22 cellular contexts compared by ENCODE assay signal in the genomic region with DNA sequence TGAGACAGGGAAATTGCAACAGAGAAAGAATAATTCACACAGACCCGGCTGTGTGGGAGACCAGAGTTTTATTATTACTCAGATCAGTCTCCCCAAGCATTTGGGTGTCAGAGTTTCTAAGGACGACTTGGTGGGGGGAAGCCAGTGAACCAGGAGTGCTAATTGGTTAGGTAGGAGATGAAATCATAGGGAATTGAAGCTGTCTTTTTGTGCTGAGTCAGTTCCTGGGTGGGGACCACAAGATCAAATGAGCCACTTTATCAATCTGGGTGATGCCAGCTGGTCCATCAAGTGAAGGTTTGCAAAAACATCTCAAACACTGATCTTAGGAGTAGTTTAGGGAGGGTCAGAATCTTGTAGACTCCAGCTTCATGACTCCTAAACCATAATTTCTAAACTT.
DNase-seq lines count a peak whose midpoint lies in the region; ATAC-seq, FAIRE-seq and TF ChIP-seq lines count a peak whose summit lies in the region.
"Had no signal": no experiment of that assay in that cellular context is flagged by ENCODE, and none has a peak within 500 bp of the region (broad histone marks: within the 10 kb centered on the region; RNA-seq: fewer than 3 reads in every experiment).

No MANE protein-coding gene starts in this region.

- no peak overlapping the region for H3K14ac ChIP-seq in H1 (ENCODE audit: insufficient read length)

- 0% methylated on average over 2 of the region's 2 CpGs for WGBS in HepG2 (ENCODE audit: low lambda C conversion rate)
- 75% methylated on average over 1 of the region's 2 CpGs for whole genome bisulfite sequencing in right lobe of liver (ENCODE audit: insufficient coverage, low coverage, low lambda C conversion rate, missing lambda C conversion rate)
- WGBS in H1 (ENCODE audit: extremely low coverage in 1 of 2, insufficient coverage in 1 of 2, insufficient read length in 1 of 2, insufficient replicate concordance in 2 of 2, low coverage in 1 of 2, low lambda C conversion rate in 2 of 2, missing lambda C conversion rate in 1 of 2), 2 experiments = 90% methylated on average over 2 of the region's 2 CpGs; no CpG with 5 or more reads in 1 of the 2 experiments
- WGBS in ovary, 3 donors = 89 to 94% (median 92%) methylated on average over 2 of the region's 2 CpGs

- H2BK12ac ChIP-seq in H1 (ENCODE audit: low read depth, low read length) = no peak overlapping the region

- no peaks in the 10 kb centered on the region; the same call in 1 of the 2 replicates for H3K9me3 ChIP-seq in HepG2 (ENCODE audit: low read length)
- no peaks in the 10 kb centered on the region for H3K9me3 ChIP-seq in right lobe of liver
- H3K9me3 ChIP-seq in H1 (ENCODE audit: insufficient read depth in 2 of 2, low read depth in 1 of 2, low read length in 1 of 2) = peaks cover 73 to 75% of the 10 kb centered on the region in 2 experiments
- H3K9me3 ChIP-seq in iPS-18c (ENCODE audit: control insufficient read depth, insufficient read depth, low read length) = peaks cover 29% of the 10 kb centered on the region
- peaks cover 0 to 5% of the 10 kb centered on the region in 2 donors for H3K9me3 ChIP-seq in ovary
- H3K9me3 ChIP-seq: A549, Caco-2 had no signal

- no peak overlapping the region for H3K23ac ChIP-seq in H1 (ENCODE audit: insufficient read length)

- no peak overlapping the region for H4K8ac ChIP-seq in H1 (ENCODE audit: extremely low read depth, insufficient read depth, low read length)

- H4K20me1 ChIP-seq in HepG2 (ENCODE audit: insufficient read depth, low read length) = no peaks in the 10 kb centered on the region
- no peaks in the 10 kb centered on the region for H4K20me1 ChIP-seq in H1 (replicated peaks in 1 of 2; ENCODE audit: control insufficient read depth in 1 of 2, insufficient read depth in 2 of 2, low read length in 2 of 2)

- no peak overlapping the region for H2BK120ac ChIP-seq in H1 (replicated peaks; ENCODE audit: low read depth, low read length)

- H3K4me1 ChIP-seq in HepG2 (ENCODE audit: insufficient read depth, low read length) = no peaks in the 10 kb centered on the region
- no peaks in the 10 kb centered on the region for H3K4me1 ChIP-seq in right lobe of liver
- no peaks in the 10 kb centered on the region for H3K4me1 ChIP-seq in H1 (replicated peaks in 1 of 4; ENCODE audit: control insufficient read depth in 3 of 4, insufficient read depth in 4 of 4, low read length in 3 of 4)
- H3K4me1 ChIP-seq in ovary (ENCODE audit: insufficient read depth) = no peaks in the 10 kb centered on the region
- H3K4me1 ChIP-seq: A549, Caco-2 had no signal

- TF ChIP-seq RAD21 in HepG2 (CRISPR knock-in tag; IDR thresholded peaks at IDR 0.05) = no peak
- no peak for TF ChIP-seq RAD21 in H1 (IDR thresholded peaks at IDR 0.05 in 1 of 2, conservative IDR thresholded peaks at IDR 0.05 in 1 of 2; ENCODE audit: low read depth in 2 of 2, low read length in 2 of 2)

- H3K18ac ChIP-seq in H1 (ENCODE audit: extremely low read depth, low read length) = no peak overlapping the region

- intact Hi-C loops in HepG2 (cut with micrococcal nuclease; ENCODE audit: unreplicated experiment) = no loop called here
- intact Hi-C loops in right lobe of liver (cut with DNase I) = no loop called here
- intact Hi-C loops in ovary (cut with DNase I) = no loop called here

- TF ChIP-seq EP300 in HepG2 (IDR thresholded peaks at IDR 0.05; ENCODE audit: low read depth in 2 of 2, low read length in 2 of 2) (no peak), HepG2 (CRISPR knock-in tag; IDR thresholded peaks at IDR 0.05; ENCODE audit: borderline replicate concordance) (no peak), H1 (IDR thresholded peaks at IDR 0.05; ENCODE audit: borderline replicate concordance in 1 of 2, low read depth in 2 of 2, low read length in 2 of 2) (no peak), ovary (IDR thresholded peaks at IDR 0.05) (no peak)

- BruUV-seq in HepG2 (replicated peaks; lab: Mats Ljungman, UMichigan) = no TSS peak

- H2BK15ac ChIP-seq in H1 (ENCODE audit: low read length) = no peak overlapping the region

- no peak overlapping the region for H2BK5ac ChIP-seq in H1 (ENCODE audit: low read depth, low read length)

- H4K91ac ChIP-seq in H1 (replicated peaks; ENCODE audit: insufficient read length, low read length) = no peak overlapping the region

- TF ChIP-seq CTCF in HepG2 (CRISPR knock-in tag; IDR thresholded peaks at IDR 0.05) = no peak
- TF ChIP-seq CTCF in right lobe of liver (IDR thresholded peaks at IDR 0.05) = no peak
- no peak for TF ChIP-seq CTCF in H1 (IDR thresholded peaks at IDR 0.05; ENCODE audit: control extremely low read depth in 1 of 3, insufficient read depth in 1 of 3, low read depth in 1 of 3, low read length in 3 of 3)
- no peak for TF ChIP-seq CTCF in ovary (IDR thresholded peaks at IDR 0.05)

- no peak overlapping the region for H2BK20ac ChIP-seq in H1 (ENCODE audit: low read length)

- CTCF ChIA-PET in HepG2 (lab: Yijun Ruan, JAX; ENCODE audit: low intra/inter-chr PET ratio, low total read pairs) = no interaction called here
- CTCF ChIA-PET in H1 (lab: Charles Lee; ENCODE audit: partially characterized antibody) = interaction anchor here (1.2 kb wide), 1 partner anchor 103 kb away, joined by 3 read pairs; no protein-coding TSS in a partner anchor

- in situ Hi-C loops in HepG2 (cut with HindIII; ENCODE audit: extremely low pct_ligation_motif_present, low pct_unique_long_range_greater_than_20kb) (no loop called here), KBM-7 (cut with MboI; ENCODE audit: low pct_unique_long_range_greater_than_20kb, low sequenced_read_pairs) (no loop called here)

- no peak overlapping the region for H4K5ac ChIP-seq in H1 (ENCODE audit: insufficient read length, low read depth, low read length)

- no peak overlapping the region for H2AK5ac ChIP-seq in H1 (ENCODE audit: low read depth, low read length)

- H3K4ac ChIP-seq in H1 (replicated peaks; ENCODE audit: insufficient read length, low read depth, low read length) = no peak overlapping the region

- H3K27me3 ChIP-seq in HepG2 (ENCODE audit: control insufficient read depth in 1 of 2, insufficient read depth in 2 of 2, low read length in 2 of 2) = no peaks in the 10 kb centered on the region
- H3K27me3 ChIP-seq in right lobe of liver = no peaks in the 10 kb centered on the region
- H3K27me3 ChIP-seq in H1 (replicated peaks in 1 of 4; ENCODE audit: control insufficient read depth in 3 of 4, extremely low read depth in 1 of 4, insufficient read depth in 3 of 4, low read length in 3 of 4) = no peaks in the 10 kb centered on the region
- no peaks in the 10 kb centered on the region for H3K27me3 ChIP-seq in ovary

- H3K27ac ChIP-seq in HepG2 (ENCODE audit: extremely low read length, insufficient read depth, low read length) = no peak overlapping the region
- no peak overlapping the region for H3K27ac ChIP-seq in right lobe of liver
- no peak overlapping the region for H3K27ac ChIP-seq in H1 (ENCODE audit: low read depth, low read length)
- H3K27ac ChIP-seq in ovary = no peak overlapping the region
- H3K27ac ChIP-seq: 22Rv1, A549, C4-2B had no signal

- H3K9ac ChIP-seq in HepG2 (ENCODE audit: insufficient read depth, low read depth, low read length) = no peak overlapping the region
- no peak overlapping the region for H3K9ac ChIP-seq in H1 (replicated peaks in 1 of 4; ENCODE audit: extremely low read depth in 1 of 4, low read depth in 3 of 4, low read length in 3 of 4)

- no peak overlapping the region for H3K4me2 ChIP-seq in HepG2 (ENCODE audit: low read depth, low read length)
- no peak overlapping the region for H3K4me2 ChIP-seq in H1 (ENCODE audit: insufficient read depth in 1 of 2, low read depth in 2 of 2, low read length in 2 of 2)
- H3K4me2 ChIP-seq: A549 had no signal

- no peak for FAIRE-seq in HepG2 (lab: Jason Lieb, UNC)
- FAIRE-seq in H1 (lab: Jason Lieb, UNC) = no peak
- FAIRE-seq: A549, D721Med, G401.6, GM12891, GM19239, H54, K562 had no signal

- H3K56ac ChIP-seq in H1 (replicated peaks; ENCODE audit: insufficient read length, low read depth, low read length) = no peak overlapping the region

- no peaks in the 10 kb centered on the region for H3K36me3 ChIP-seq in HepG2 (replicated peaks in 1 of 2; ENCODE audit: control insufficient read depth in 1 of 2, insufficient read depth in 2 of 2, low read length in 2 of 2)
- H3K36me3 ChIP-seq in right lobe of liver = no peaks in the 10 kb centered on the region
- H3K36me3 ChIP-seq in H1 (ENCODE audit: control insufficient read depth in 2 of 4, insufficient read depth in 4 of 4, low read length in 3 of 4) = peaks cover 29 to 66% (median 50%) of the 10 kb centered on the region in 4 experiments
- H3K36me3 ChIP-seq in ovary = no peaks in the 10 kb centered on the region

- DNase-seq in HepG2 (ENCODE audit: low spot score) (no peak), right lobe of liver (no peak), H1 (ENCODE audit: low read depth in 1 of 2, low spot score in 2 of 2) (no peak), KBM-7 (no peak), ovary (no peak), cerebellar cortex (ENCODE audit: low spot score) (no peak)
- DNase-seq: AML-193; Caco-2; CD4-positive, alpha-beta T cell; HFFc6; IMR-90 had no signal

- TF ChIP-seq POLR2A in HepG2 (IDR thresholded peaks at IDR 0.05; ENCODE audit: insufficient read depth in 1 of 2, low read depth in 2 of 2, low read length in 2 of 2) (no peak), right lobe of liver (IDR thresholded peaks at IDR 0.05) (no peak), H1 (IDR thresholded peaks at IDR 0.05; ENCODE audit: control extremely low read depth in 1 of 2, low read depth in 2 of 2, low read length in 2 of 2) (peak; percentile 28 to 46; a peak in 1 of 3 replicates), ovary (IDR thresholded peaks at IDR 0.05) (no peak)

- no peaks in the 10 kb centered on the region for H3K79me2 ChIP-seq in HepG2 (ENCODE audit: insufficient read depth, low read length)
- peaks cover 0 to 21% of the 10 kb centered on the region in 2 experiments; a peak in 2 of 4 replicates for H3K79me2 ChIP-seq in H1 (ENCODE audit: control insufficient read depth in 1 of 2, insufficient read depth in 2 of 2, low read length in 2 of 2)

- POLR2A ChIA-PET in HepG2 (lab: Yijun Ruan, JAX) = no interaction called here
- POLR2A ChIA-PET in H1 (lab: Charles Lee; ENCODE audit: partially characterized antibody) = interaction anchor here (0.9 to 5.0 kb wide), 9 partner anchors 11 to 304 kb away, joined by 3 to 37 read pairs (median 4); no protein-coding TSS in a partner anchor

- H2AFZ ChIP-seq in HepG2 (ENCODE audit: low read length) (no peak overlapping the region), H1 (ENCODE audit: low read length) (no peak overlapping the region)

- no peaks in the 10 kb centered on the region for H3K23me2 ChIP-seq in H1 (ENCODE audit: low read depth, low read length)

- H3K4me3 ChIP-seq in HepG2 (replicated peaks in 1 of 3; ENCODE audit: insufficient read depth in 1 of 3, low read depth in 2 of 3, low read length in 3 of 3) (no peak overlapping the region), right lobe of liver (no peak overlapping the region), H1 (ENCODE audit: extremely low read depth in 1 of 4, insufficient read depth in 2 of 4, low read depth in 3 of 4, low read length in 4 of 4) (peak overlapping the region in 1 of 4 experiments; percentile 55; a peak in 2 of 8 replicates), iPS-18c (ENCODE audit: insufficient read depth, low read depth, low read length) (0 out of 2 replicates have a peak overlapping the region, but pooled peaks have one; percentile 24), ovary (no peak overlapping the region)
- H3K4me3 ChIP-seq: A549, K562 had no signal

- no peak for ATAC-seq in HepG2
- no peak for ATAC-seq in right lobe of liver
- ATAC-seq: A549, HCT116, K562 had no signal

- no peaks in the 10 kb centered on the region for H3K79me1 ChIP-seq in H1 (ENCODE audit: low read depth, low read length)

Comparison
In these comparisons a context has a peak if more than half of its experiments do, and no peak if none do; other contexts are left out.
1. POLR2A ChIP-seq: peak in H1 (2 of 2); none in HepG2 (0 of 2), right lobe of liver (single experiment) and ovary (single experiment).